Comparison of ENCODE assay signal across 1 cellular context in genomic region chr5:74673011-74673790, GRCh38.
TF ChIP-seq lines count a peak whose summit lies in the region.

No MANE protein-coding gene starts in this region.

TF ChIP-seq in HepG2, 621 proteins besides CTCF, POLR2A, EP300 and RAD21 (continued from another document):
- TF ChIP-seq, protein P1, sequence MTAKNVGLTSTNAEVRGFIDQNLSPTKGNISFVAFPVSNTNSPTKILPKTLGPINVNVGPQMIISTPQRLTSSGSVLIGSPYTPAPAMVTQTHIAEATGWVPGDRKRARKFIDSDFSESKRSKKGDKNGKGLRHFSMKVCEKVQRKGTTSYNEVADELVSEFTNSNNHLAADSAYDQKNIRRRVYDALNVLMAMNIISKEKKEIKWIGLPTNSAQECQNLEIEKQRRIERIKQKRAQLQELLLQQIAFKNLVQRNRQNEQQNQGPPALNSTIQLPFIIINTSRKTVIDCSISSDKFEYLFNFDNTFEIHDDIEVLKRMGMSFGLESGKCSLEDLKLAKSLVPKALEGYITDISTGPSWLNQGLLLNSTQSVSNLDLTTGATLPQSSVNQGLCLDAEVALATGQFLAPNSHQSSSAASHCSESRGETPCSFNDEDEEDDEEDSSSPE (CRISPR knock-in tag; IDR thresholded peaks at IDR 0.05) = no peak
- TF ChIP-seq SYNCRIP (IDR thresholded peaks at IDR 0.05; ENCODE audit: insufficient read depth, low read depth, low read length) = no peak
- TF ChIP-seq ZBTB1 (CRISPR knock-in tag; IDR thresholded peaks at IDR 0.05; ENCODE audit: borderline replicate concordance) = no peak
- no peak for TF ChIP-seq ZNF576 (CRISPR knock-in tag; IDR thresholded peaks at IDR 0.05)
- TF ChIP-seq SNAPC4 (CRISPR knock-in tag; IDR thresholded peaks at IDR 0.05) = no peak
- no peak for TF ChIP-seq NCOA2 (CRISPR knock-in tag; IDR thresholded peaks at IDR 0.05)
- no peak for TF ChIP-seq EED (CRISPR knock-in tag; IDR thresholded peaks at IDR 0.05)
- peak; percentile 77 for TF ChIP-seq STAG1 (CRISPR knock-in tag; IDR thresholded peaks at IDR 0.05)
- no peak for TF ChIP-seq LBX2 (CRISPR knock-in tag; IDR thresholded peaks at IDR 0.05; ENCODE audit: borderline replicate concordance)
- TF ChIP-seq ZNF180 (CRISPR knock-in tag; IDR thresholded peaks at IDR 0.05; ENCODE audit: borderline replicate concordance, low read depth) = no peak
- no peak for TF ChIP-seq ZNF740 (CRISPR knock-in tag; IDR thresholded peaks at IDR 0.05)
- no peak for TF ChIP-seq MEIS2 (CRISPR knock-in tag; IDR thresholded peaks at IDR 0.05)
- TF ChIP-seq REPIN1 (CRISPR knock-in tag; IDR thresholded peaks at IDR 0.05; ENCODE audit: borderline replicate concordance, low read depth) = no peak
- TF ChIP-seq KAT8 (CRISPR knock-in tag; IDR thresholded peaks at IDR 0.05) = 0 out of 2 replicates have a peak, but pooled peaks have one; percentile 1
- TF ChIP-seq, protein P2, sequence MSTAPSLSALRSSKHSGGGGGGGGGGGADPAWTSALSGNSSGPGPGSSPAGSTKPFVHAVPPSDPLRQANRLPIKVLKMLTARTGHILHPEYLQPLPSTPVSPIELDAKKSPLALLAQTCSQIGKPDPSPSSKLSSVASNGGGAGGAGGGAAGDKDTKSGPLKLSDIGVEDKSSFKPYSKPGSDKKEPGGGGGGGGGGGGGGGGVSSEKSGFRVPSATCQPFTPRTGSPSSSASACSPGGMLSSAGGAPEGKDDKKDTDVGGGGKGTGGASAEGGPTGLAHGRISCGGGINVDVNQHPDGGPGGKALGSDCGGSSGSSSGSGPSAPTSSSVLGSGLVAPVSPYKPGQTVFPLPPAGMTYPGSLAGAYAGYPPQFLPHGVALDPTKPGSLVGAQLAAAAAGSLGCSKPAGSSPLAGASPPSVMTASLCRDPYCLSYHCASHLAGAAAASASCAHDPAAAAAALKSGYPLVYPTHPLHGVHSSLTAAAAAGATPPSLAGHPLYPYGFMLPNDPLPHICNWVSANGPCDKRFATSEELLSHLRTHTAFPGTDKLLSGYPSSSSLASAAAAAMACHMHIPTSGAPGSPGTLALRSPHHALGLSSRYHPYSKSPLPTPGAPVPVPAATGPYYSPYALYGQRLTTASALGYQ (CRISPR knock-in tag; IDR thresholded peaks at IDR 0.05) = no peak
- peak; percentile 85 for TF ChIP-seq ZNF143 (CRISPR knock-in tag; IDR thresholded peaks at IDR 0.05)
- TF ChIP-seq NFKB2 (CRISPR knock-in tag; IDR thresholded peaks at IDR 0.05; ENCODE audit: borderline replicate concordance) = no peak
- no peak for TF ChIP-seq TBX3 (IDR thresholded peaks at IDR 0.05; ENCODE audit: borderline replicate concordance)
- TF ChIP-seq POLR2AphosphoS5 (IDR thresholded peaks at IDR 0.05; ENCODE audit: low read depth, low read length) = no peak
- TF ChIP-seq NCOA5 (CRISPR knock-in tag; IDR thresholded peaks at IDR 0.05) = no peak
- TF ChIP-seq, protein P3, sequence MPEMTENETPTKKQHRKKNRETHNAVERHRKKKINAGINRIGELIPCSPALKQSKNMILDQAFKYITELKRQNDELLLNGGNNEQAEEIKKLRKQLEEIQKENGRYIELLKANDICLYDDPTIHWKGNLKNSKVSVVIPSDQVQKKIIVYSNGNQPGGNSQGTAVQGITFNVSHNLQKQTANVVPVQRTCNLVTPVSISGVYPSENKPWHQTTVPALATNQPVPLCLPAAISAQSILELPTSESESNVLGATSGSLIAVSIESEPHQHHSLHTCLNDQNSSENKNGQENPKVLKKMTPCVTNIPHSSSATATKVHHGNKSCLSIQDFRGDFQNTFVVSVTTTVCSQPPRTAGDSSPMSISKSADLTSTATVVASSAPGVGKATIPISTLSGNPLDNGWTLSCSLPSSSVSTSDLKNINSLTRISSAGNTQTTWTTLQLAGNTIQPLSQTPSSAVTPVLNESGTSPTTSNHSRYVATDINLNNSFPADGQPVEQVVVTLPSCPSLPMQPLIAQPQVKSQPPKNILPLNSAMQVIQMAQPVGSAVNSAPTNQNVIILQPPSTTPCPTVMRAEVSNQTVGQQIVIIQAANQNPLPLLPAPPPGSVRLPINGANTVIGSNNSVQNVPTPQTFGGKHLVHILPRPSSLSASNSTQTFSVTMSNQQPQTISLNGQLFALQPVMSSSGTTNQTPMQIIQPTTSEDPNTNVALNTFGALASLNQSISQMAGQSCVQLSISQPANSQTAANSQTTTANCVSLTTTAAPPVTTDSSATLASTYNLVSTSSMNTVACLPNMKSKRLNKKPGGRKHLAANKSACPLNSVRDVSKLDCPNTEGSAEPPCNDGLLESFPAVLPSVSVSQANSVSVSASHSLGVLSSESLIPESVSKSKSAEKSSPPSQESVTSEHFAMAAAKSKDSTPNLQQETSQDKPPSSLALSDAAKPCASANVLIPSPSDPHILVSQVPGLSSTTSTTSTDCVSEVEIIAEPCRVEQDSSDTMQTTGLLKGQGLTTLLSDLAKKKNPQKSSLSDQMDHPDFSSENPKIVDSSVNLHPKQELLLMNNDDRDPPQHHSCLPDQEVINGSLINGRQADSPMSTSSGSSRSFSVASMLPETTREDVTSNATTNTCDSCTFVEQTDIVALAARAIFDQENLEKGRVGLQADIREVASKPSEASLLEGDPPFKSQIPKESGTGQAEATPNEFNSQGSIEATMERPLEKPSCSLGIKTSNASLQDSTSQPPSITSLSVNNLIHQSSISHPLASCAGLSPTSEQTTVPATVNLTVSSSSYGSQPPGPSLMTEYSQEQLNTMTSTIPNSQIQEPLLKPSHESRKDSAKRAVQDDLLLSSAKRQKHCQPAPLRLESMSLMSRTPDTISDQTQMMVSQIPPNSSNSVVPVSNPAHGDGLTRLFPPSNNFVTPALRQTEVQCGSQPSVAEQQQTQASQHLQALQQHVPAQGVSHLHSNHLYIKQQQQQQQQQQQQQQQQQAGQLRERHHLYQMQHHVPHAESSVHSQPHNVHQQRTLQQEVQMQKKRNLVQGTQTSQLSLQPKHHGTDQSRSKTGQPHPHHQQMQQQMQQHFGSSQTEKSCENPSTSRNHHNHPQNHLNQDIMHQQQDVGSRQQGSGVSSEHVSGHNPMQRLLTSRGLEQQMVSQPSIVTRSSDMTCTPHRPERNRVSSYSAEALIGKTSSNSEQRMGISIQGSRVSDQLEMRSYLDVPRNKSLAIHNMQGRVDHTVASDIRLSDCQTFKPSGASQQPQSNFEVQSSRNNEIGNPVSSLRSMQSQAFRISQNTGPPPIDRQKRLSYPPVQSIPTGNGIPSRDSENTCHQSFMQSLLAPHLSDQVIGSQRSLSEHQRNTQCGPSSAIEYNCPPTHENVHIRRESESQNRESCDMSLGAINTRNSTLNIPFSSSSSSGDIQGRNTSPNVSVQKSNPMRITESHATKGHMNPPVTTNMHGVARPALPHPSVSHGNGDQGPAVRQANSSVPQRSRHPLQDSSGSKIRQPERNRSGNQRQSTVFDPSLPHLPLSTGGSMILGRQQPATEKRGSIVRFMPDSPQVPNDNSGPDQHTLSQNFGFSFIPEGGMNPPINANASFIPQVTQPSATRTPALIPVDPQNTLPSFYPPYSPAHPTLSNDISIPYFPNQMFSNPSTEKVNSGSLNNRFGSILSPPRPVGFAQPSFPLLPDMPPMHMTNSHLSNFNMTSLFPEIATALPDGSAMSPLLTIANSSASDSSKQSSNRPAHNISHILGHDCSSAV (CRISPR knock-in tag; IDR thresholded peaks at IDR 0.05; ENCODE audit: borderline replicate concordance) = no peak
- TF ChIP-seq PHF21A (CRISPR knock-in tag; IDR thresholded peaks at IDR 0.05) = no peak
- TF ChIP-seq SMARCC2 (IDR thresholded peaks at IDR 0.05) = no peak
- no peak for TF ChIP-seq MLX (CRISPR knock-in tag; IDR thresholded peaks at IDR 0.05)
- no peak for TF ChIP-seq RBM39 (IDR thresholded peaks at IDR 0.05; ENCODE audit: low read depth, low read length, poor library complexity, severe bottlenecking)
- TF ChIP-seq ZNF10 (CRISPR knock-in tag; IDR thresholded peaks at IDR 0.05; ENCODE audit: borderline replicate concordance, low read depth) = no peak
- peak; percentile 88 for TF ChIP-seq ZNF644 (CRISPR knock-in tag; IDR thresholded peaks at IDR 0.05; ENCODE audit: low read depth)
- peak; percentile 51 for TF ChIP-seq SMC3 (IDR thresholded peaks at IDR 0.05; ENCODE audit: low read length)
- TF ChIP-seq POLR2AphosphoS2 (IDR thresholded peaks at IDR 0.05; ENCODE audit: low read depth, low read length) = no peak
- TF ChIP-seq FLYWCH1 (CRISPR knock-in tag; IDR thresholded peaks at IDR 0.05) = no peak
- TF ChIP-seq REXO4 (CRISPR knock-in tag; IDR thresholded peaks at IDR 0.05; ENCODE audit: borderline replicate concordance) = no peak
- no peak for TF ChIP-seq HDAC1 (CRISPR knock-in tag; IDR thresholded peaks at IDR 0.05)
